Comparison of ENCODE assay signal across 8 cellular contexts in genomic region chr1:205977348-205978014, GRCh38. TPM values are rescaled to one million over a fixed set of nuclear protein-coding genes. Genes with fewer than 3 reads are reported as not detected.
DNase-seq lines count a peak whose midpoint lies in the region; ATAC-seq and TF ChIP-seq lines count a peak whose summit lies in the region.

No MANE protein-coding gene starts in this region.

- H2BK5ac ChIP-seq in neuronal stem cell (ENCODE audit: low read length), result no peak overlapping the region

- no peak for TF ChIP-seq EP300 in stomach (IDR thresholded peaks at IDR 0.05)

- no peak overlapping the region for H3K9ac ChIP-seq in Loucy (ENCODE audit: low read depth, low read length, poor library complexity, severe bottlenecking)
- no peak overlapping the region for H3K9ac ChIP-seq in neuronal stem cell (ENCODE audit: low read depth, low read length, poor library complexity)

- no peak overlapping the region for H2AFZ ChIP-seq in Loucy (ENCODE audit: low read length)
- H2AFZ ChIP-seq in neuronal stem cell (ENCODE audit: low read length), result peak overlapping the region; percentile 70

- TF ChIP-seq CTCF in Loucy (conservative IDR thresholded peaks at IDR 0.05; ENCODE audit: low read length), result peak; percentile 98
- TF ChIP-seq CTCF in fibroblast of the aortic adventitia (IDR thresholded peaks at IDR 0.05; ENCODE audit: insufficient read depth, low read length), result peak; percentile 98
- TF ChIP-seq CTCF in stomach (IDR thresholded peaks at IDR 0.05), result peak in 6 of 7 experiments; percentile 11 to 96 (median 92)

- H3K27me3 ChIP-seq in Loucy (ENCODE audit: insufficient read depth, low read length, poor library complexity, severe bottlenecking) (no peaks in the 10 kb centered on the region), neuronal stem cell (ENCODE audit: control insufficient read depth in 3 of 3, insufficient read depth in 3 of 3, low read depth in 1 of 3, low read length in 3 of 3) (peaks cover 0 to 4% (median 0%) of the 10 kb centered on the region in 3 experiments), stomach (no peaks in the 10 kb centered on the region)

- no peak overlapping the region for H3K23ac ChIP-seq in neuronal stem cell (ENCODE audit: low read depth, low read length, poor library complexity)

- no peaks in the 10 kb centered on the region for H4K20me1 ChIP-seq in Loucy (ENCODE audit: insufficient read depth, low read length, poor library complexity, severe bottlenecking)

- H4K8ac ChIP-seq in neuronal stem cell (ENCODE audit: low read depth, low read length), result no peak overlapping the region

- H3K9me2 ChIP-seq in Loucy (replicated peaks; ENCODE audit: low read depth, low read length), result no peaks in the 10 kb centered on the region

- no peaks in the 10 kb centered on the region for H3K4me1 ChIP-seq in Loucy (ENCODE audit: insufficient read depth, low read length, poor library complexity, severe bottlenecking)
- H3K4me1 ChIP-seq in neuronal stem cell (ENCODE audit: control insufficient read depth in 2 of 2, insufficient read depth in 1 of 2, low read depth in 1 of 2, low read length in 2 of 2), result peaks cover 9 to 17% of the 10 kb centered on the region in 2 donors
- peaks cover 0 to 23% (median 12%) of the 10 kb centered on the region in 4 donors for H3K4me1 ChIP-seq in stomach

- H2AK5ac ChIP-seq in neuronal stem cell (ENCODE audit: low read depth, low read length), result no peak overlapping the region

- H3K36me3 ChIP-seq in Loucy (ENCODE audit: insufficient read depth, low read length), result no peaks in the 10 kb centered on the region
- peaks cover 0 to 5% of the 10 kb centered on the region in 2 donors for H3K36me3 ChIP-seq in neuronal stem cell (replicated peaks in 1 of 2; ENCODE audit: control insufficient read depth in 2 of 2, insufficient read depth in 2 of 2, low read length in 2 of 2)
- H3K36me3 ChIP-seq in stomach, result peaks cover 0 to 5% (median 4%) of the 10 kb centered on the region in 4 donors

- H2BK12ac ChIP-seq in neuronal stem cell (ENCODE audit: low read length), result no peak overlapping the region

- H3F3A ChIP-seq in Loucy (ENCODE audit: low read depth), result no peaks in the 10 kb centered on the region

- intact Hi-C loops in stomach (cut with DNase I; ENCODE audit: low total_unique reads), result loop anchor here (5.0 to 10.0 kb wide), 2 partner anchors 60 to 183 kb away; no protein-coding TSS in a partner anchor

- H3K4me3 ChIP-seq in Loucy (ENCODE audit: low read length, poor library complexity, severe bottlenecking) (no peak overlapping the region), fibroblast of the aortic adventitia (ENCODE audit: low read depth, low read length) (no peak overlapping the region), neuronal stem cell (ENCODE audit: low read length in 2 of 2) (no peak overlapping the region), stomach (no peak overlapping the region)

- H3K4me2 ChIP-seq in Loucy (ENCODE audit: low read depth, low read length, poor library complexity, severe bottlenecking) (no peak overlapping the region), neuronal stem cell (ENCODE audit: insufficient read depth, low read length, poor library complexity, severe bottlenecking) (no peak overlapping the region)

- H3K4ac ChIP-seq in neuronal stem cell (ENCODE audit: low read length), result no peak overlapping the region

- peaks cover 7% of the 10 kb centered on the region for H3K79me1 ChIP-seq in neuronal stem cell (ENCODE audit: low read depth, low read length)

- DNase-seq in GDM1 (lab: John Stamatoyannopoulos, UW) (peak; percentile 66), RPMI7951 (ENCODE audit: low read depth) (peak; percentile 67), activated T-helper 1 cell treated with Interleukin-2 at 50 U/mL for 16 hours (ENCODE audit: low read depth) (peak; percentile 52), fibroblast of the aortic adventitia (ENCODE audit: low read depth) (peak; percentile 93), neuronal stem cell (ENCODE audit: low spot score) (peak; percentile 78), stomach (peak; percentile 71)

- no peak for ATAC-seq in HG03045 (IDR thresholded peaks at IDR 0.05; ENCODE audit: unreplicated experiment)

- H2BK120ac ChIP-seq in neuronal stem cell (ENCODE audit: low read depth, low read length), result no peak overlapping the region

- H4K91ac ChIP-seq in neuronal stem cell (ENCODE audit: low read depth, low read length, poor library complexity), result no peak overlapping the region

- no peaks in the 10 kb centered on the region for H3K79me2 ChIP-seq in Loucy (ENCODE audit: insufficient read depth, low read length)

- no CpG with 5 or more reads among the region's 2 CpGs for WGBS in neuronal stem cell (ENCODE audit: extremely low coverage in 2 of 2, insufficient read length in 2 of 2, insufficient replicate concordance in 1 of 2), 2 donors
- WGBS in stomach, 5 donors, result 65 to 98% (median 94%) methylated on average over 2 of the region's 2 CpGs

- H2BK15ac ChIP-seq in neuronal stem cell (ENCODE audit: low read length), result no peak overlapping the region

- TF ChIP-seq POLR2A in stomach (IDR thresholded peaks at IDR 0.05), result no peak

- no peak overlapping the region for H3K14ac ChIP-seq in neuronal stem cell (ENCODE audit: low read length)

- H3K9me3 ChIP-seq in Loucy (ENCODE audit: insufficient read depth, low read depth, low read length) (no peaks in the 10 kb centered on the region), neuronal stem cell (replicated peaks in 1 of 2; ENCODE audit: control insufficient read depth in 2 of 2, insufficient read depth in 1 of 2, low read depth in 1 of 2, low read length in 2 of 2) (peaks cover 0 to 18% of the 10 kb centered on the region in 2 donors), stomach (no peaks in the 10 kb centered on the region)

- H3K27ac ChIP-seq in neuronal stem cell (replicated peaks; ENCODE audit: low read length) (no peak overlapping the region), stomach (no peak overlapping the region)

- H3K18ac ChIP-seq in neuronal stem cell (ENCODE audit: low read length), result no peak overlapping the region

RNA-seq across cellular contexts. Expression of gene RAB7B, which starts 25.7 kb away (rescaled TPM):
- total RNA-seq in RPMI7951 (2014; rRNA removed; shearing (Covaris generic)), result 0.96 and 0.98 TPM in 2 replicates
- total RNA-seq in fibroblast of the aortic adventitia (ENCODE audit: low replicate concordance) (4.3 and 7.4 TPM in 2 replicates), stomach (10 to 100 TPM in 1 of 5 donors, 1 to 10 TPM in 2, under 1 TPM in 1, not detected in 1; 0.89 to 14.0 (median 4.6) TPM)
- polyA plus RNA-seq in neuronal stem cell (2013, experiment 1 of 2), result 0.26 TPM
- 0.35 TPM for polyA plus RNA-seq in neuronal stem cell (2013, experiment 2 of 2)
- polyA plus RNA-seq in stomach, result 1 to 10 TPM; 3.4 to 8.2 (median 6.2) TPM

RNA-seq across cellular contexts. Expression of gene SLC26A9, which starts 34.2 kb away (rescaled TPM):
- total RNA-seq in RPMI7951 (2014; rRNA removed; shearing (Covaris generic)), result under 0.01 TPM in 1 of 2 replicates, not detected in the other
- total RNA-seq in fibroblast of the aortic adventitia (ENCODE audit: low replicate concordance) (not detected in 2 replicates), stomach (10 to 100 TPM in 4 of 5 donors, not detected in 1; 30.0 to 63.0 (median 36.4) TPM)
- polyA plus RNA-seq in neuronal stem cell (2013, experiment 1 of 2), result 0.03 TPM
- 0.03 TPM for polyA plus RNA-seq in neuronal stem cell (2013, experiment 2 of 2)
- polyA plus RNA-seq in stomach, result 10 to 100 TPM in 1 of 3 donors, 1 to 10 TPM in 2; 7.9 to 13.3 (median 9.2) TPM

RNA-seq across cellular contexts. Expression of gene CTSE, which starts 46.2 kb away (rescaled TPM):
- total RNA-seq in RPMI7951 (2014; rRNA removed; shearing (Covaris generic)), result 0.60 TPM in 1 of 2 replicates, not detected in the other
- total RNA-seq in fibroblast of the aortic adventitia (ENCODE audit: low replicate concordance), result not detected in 2 replicates
- not detected for polyA plus RNA-seq in neuronal stem cell (2013, experiment 1 of 2)
- polyA plus RNA-seq in neuronal stem cell (2013, experiment 2 of 2), result not detected
- 100 to 1,000 TPM in 3 of 5 donors, 10 to 100 TPM in 1, 1 to 10 TPM in 1; 6.7 to 966 (median 142) TPM for total RNA-seq in stomach
- 100 to 1,000 TPM in 2 of 3 donors, 10 to 100 TPM in 1; 40.2 to 361 (median 133) TPM for polyA plus RNA-seq in stomach
